8 cellular contexts compared by ENCODE assay signal in genomic region chr9:129131300-129132145, GRCh38. TPM values are rescaled to one million over a fixed set of nuclear protein-coding genes. Genes with fewer than 3 reads are reported as not detected.
DNase-seq lines count a peak whose midpoint lies in the region; ATAC-seq, FAIRE-seq and TF ChIP-seq lines count a peak whose summit lies in the region.

No MANE protein-coding gene starts in this region.

- no peaks in the 10 kb centered on the region for H3K4me1 ChIP-seq in thoracic aorta (ENCODE audit: control insufficient read depth in 1 of 2, low read depth in 2 of 2)

- no peaks in the 10 kb centered on the region for H3K27me3 ChIP-seq in thoracic aorta (replicated peaks; ENCODE audit: insufficient read depth)

- DNase-seq in RPMI8226, result peak; percentile 77
- peak; percentile 68 to 78 for DNase-seq in activated T-helper 1 cell treated with anti-CD3 and anti-CD28 coated beads, Interleukin-2, amount 50 U/mL, for 16 hours (ENCODE audit: low read depth in 1 of 2, low spot score in 1 of 2)
- peak; percentile 67 for DNase-seq in fibroblast of peridontal ligament (ENCODE audit: extremely low read depth)
- DNase-seq in omental fat pad (ENCODE audit: low spot score), result peak; percentile 69
- no peak for DNase-seq in thoracic aorta (ENCODE audit: low spot score)

- no peaks in the 10 kb centered on the region for H3K9me3 ChIP-seq in thoracic aorta

- peak; percentile 60 for FAIRE-seq in G401.6 (lab: Jason Lieb, UNC)

- H3K27ac ChIP-seq in thoracic aorta, result no peak overlapping the region

- peaks cover 15% of the 10 kb centered on the region for H3K36me3 ChIP-seq in thoracic aorta

- TF ChIP-seq CTCF in omental fat pad (IDR thresholded peaks at IDR 0.05) (peak in 2 of 3 donors; percentile 58 to 98), thoracic aorta (IDR thresholded peaks at IDR 0.05) (peak; percentile 99)

- ATAC-seq in HG03439 (IDR thresholded peaks at IDR 0.05; ENCODE audit: unreplicated experiment) (peak; percentile 63), omental fat pad (ENCODE audit: low FRiP score) (peak; percentile 83), thoracic aorta (ENCODE audit: insufficient number of reproducible peaks, low FRiP score, low read depth) (no peak), HG02852 (IDR thresholded peaks at IDR 0.05; ENCODE audit: unreplicated experiment) (no peak)

- H3K4me3 ChIP-seq in thoracic aorta, result no peak overlapping the region

RNA-seq across cellular contexts. Expression of gene PTPA, which starts 20.3 kb away (rescaled TPM):
- total RNA-seq in omental fat pad (10 to 100 TPM; 37.2 to 49.5 (median 41.8) TPM), thoracic aorta (10 to 100 TPM; 72.2 to 93.3 TPM)

RNA-seq across cellular contexts. Expression of gene CRAT, which starts 20.9 kb away (rescaled TPM):
- total RNA-seq in omental fat pad, result 100 to 1,000 TPM in 1 of 4 donors, 10 to 100 TPM in 3; 47.3 to 107 (median 59.5) TPM
- total RNA-seq in thoracic aorta, result 100 to 1,000 TPM in 1 of 2 donors, 10 to 100 TPM in 1; 57.8 to 102 TPM

RNA-seq across cellular contexts. Expression of gene IER5L, which starts 46.5 kb away (rescaled TPM):
- 10 to 100 TPM in 3 of 4 donors, 1 to 10 TPM in 1; 9.0 to 23.9 (median 20.2) TPM for total RNA-seq in omental fat pad
- total RNA-seq in thoracic aorta, result 10 to 100 TPM; 65.4 to 81.2 TPM

RNA-seq across cellular contexts. Expression of gene DOLPP1, which starts 50.6 kb away (rescaled TPM):
- total RNA-seq in omental fat pad (1 to 10 TPM; 4.8 to 7.2 (median 6.6) TPM), thoracic aorta (1 to 10 TPM; 3.4 to 9.7 TPM)

Comparison
In these comparisons a context has a peak if more than half of its experiments do, and no peak if none do; other contexts are left out.
1. ATAC-seq: peak in HG03439 (single experiment) and omental fat pad (single experiment); none in thoracic aorta (single experiment) and HG02852 (single experiment).